In the genomic region with DNA sequence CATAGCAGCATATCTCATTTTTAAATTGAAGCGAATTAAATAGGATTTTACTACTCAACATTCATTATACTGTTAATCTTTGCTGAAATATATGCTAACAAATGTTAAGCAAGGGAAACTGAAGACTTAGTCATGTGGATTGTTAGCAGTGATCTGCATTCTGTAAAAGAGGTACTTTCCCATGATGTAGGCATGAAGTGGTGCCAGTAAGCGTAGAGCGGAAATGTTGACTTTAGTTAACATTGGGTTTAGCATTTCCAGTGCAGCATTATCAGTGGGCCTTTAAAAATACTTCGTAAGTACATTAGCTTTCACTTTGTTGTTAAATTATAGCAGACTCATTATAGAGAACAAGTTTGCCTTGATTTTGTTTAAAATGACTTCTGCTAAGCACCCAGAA, we compare ENCODE assay signal across 8 cellular contexts.
A peak's percentile ranks its signal among the peaks of the same experiment; 100 is the strongest.
DNase-seq lines count a peak whose midpoint lies in the region; ATAC-seq and TF ChIP-seq lines count a peak whose summit lies in the region.

No MANE protein-coding gene starts in this region.

- TSS peak; percentile 17 for BruUV-seq in Calu3 (replicated peaks; lab: Mats Ljungman, UMichigan)

- H3K23ac ChIP-seq in neuronal stem cell (ENCODE audit: low read depth, low read length, poor library complexity), result no peak overlapping the region

- H3K18ac ChIP-seq in neuronal stem cell (ENCODE audit: low read length), result no peak overlapping the region

- no peaks in the 10 kb centered on the region for H3K27me3 Mint-ChIP-seq in Calu3 (ENCODE audit: unreplicated experiment)
- no peaks in the 10 kb centered on the region for H3K27me3 Mint-ChIP-seq in IgD-negative memory B cell
- H3K27me3 Mint-ChIP-seq in CD14-positive monocyte (ENCODE audit: low read depth in 3 of 3), result no peaks in the 10 kb centered on the region

- no peaks in the 10 kb centered on the region for H3K79me1 ChIP-seq in neuronal stem cell (ENCODE audit: low read depth, low read length)

- no peak overlapping the region for H3K14ac ChIP-seq in neuronal stem cell (ENCODE audit: low read length)

- no peak overlapping the region for H3K4me2 ChIP-seq in neuronal stem cell (ENCODE audit: insufficient read depth, low read length, poor library complexity, severe bottlenecking)

- no peak for TF ChIP-seq EP300 in stomach (IDR thresholded peaks at IDR 0.05)

- no peak overlapping the region for H3K27ac Mint-ChIP-seq in Calu3 (ENCODE audit: unreplicated experiment)
- peak overlapping the region; percentile 23 to 95 (median 90) for H3K27ac Mint-ChIP-seq in IgD-negative memory B cell
- H3K27ac Mint-ChIP-seq in CD14-positive monocyte, result peak overlapping the region in 1 of 7 donors; percentile 61

- peaks cover 60% of the 10 kb centered on the region for H3K36me3 Mint-ChIP-seq in Calu3 (ENCODE audit: insufficient read depth, unreplicated experiment)
- peaks cover 21% of the 10 kb centered on the region for H3K36me3 Mint-ChIP-seq in IgD-negative memory B cell
- H3K36me3 Mint-ChIP-seq in CD14-positive monocyte, result peaks cover 86 to 94% of the 10 kb centered on the region in 2 donors

- H3K4me3 ChIP-seq in stomach (no peak overlapping the region), neuronal stem cell (ENCODE audit: low read length in 2 of 2) (no peak overlapping the region)

- WGBS in stomach, 5 donors, result 17 to 35% (median 23%) methylated on average over 4 of the region's 4 CpGs
- WGBS in neuronal stem cell (ENCODE audit: extremely low coverage in 2 of 2, insufficient read length in 2 of 2, insufficient replicate concordance in 1 of 2), 2 donors, result no CpG with 5 or more reads among the region's 4 CpGs

- no peak overlapping the region for H4K91ac ChIP-seq in neuronal stem cell (ENCODE audit: low read depth, low read length, poor library complexity)

- no peak overlapping the region for H2AK5ac ChIP-seq in neuronal stem cell (ENCODE audit: low read depth, low read length)

- H3K9me3 Mint-ChIP-seq in Calu3 (ENCODE audit: low read depth, unreplicated experiment) (no peaks in the 10 kb centered on the region), IgD-negative memory B cell (no peaks in the 10 kb centered on the region), CD14-positive monocyte (peaks cover 0 to 3% (median 0%) of the 10 kb centered on the region in 7 donors)

- CTCF ChIA-PET in Calu3 (lab: Charles Lee), result no interaction called here

- peak; percentile 50 for ATAC-seq in GM21390 (IDR thresholded peaks at IDR 0.05; ENCODE audit: unreplicated experiment)

- no peak overlapping the region for H2BK5ac ChIP-seq in neuronal stem cell (ENCODE audit: low read length)

- H2BK15ac ChIP-seq in neuronal stem cell (ENCODE audit: low read length), result no peak overlapping the region

- no peak for DNase-seq in Calu3
- peak; percentile 38 for DNase-seq in effector CD4-positive, alpha-beta T cell
- DNase-seq in stomach, result peak; percentile 60
- no peak for DNase-seq in CD14-positive monocyte (ENCODE audit: low spot score)
- DNase-seq in neuronal stem cell (ENCODE audit: low spot score), result no peak
- no peak for DNase-seq in NCI-H2171 (lab: John Stamatoyannopoulos, UW)

- H3K4me3 Mint-ChIP-seq in Calu3 (ENCODE audit: low read depth, unreplicated experiment) (no peak overlapping the region), IgD-negative memory B cell (peak overlapping the region in 3 of 4 donors; percentile 4 to 70 (median 42)), CD14-positive monocyte (no peak overlapping the region)

- no peak overlapping the region for H2BK12ac ChIP-seq in neuronal stem cell (ENCODE audit: low read length)

- no peak overlapping the region for H2AFZ ChIP-seq in neuronal stem cell (ENCODE audit: low read length)

- TF ChIP-seq CTCF in Calu3 (IDR thresholded peaks at IDR 0.05; ENCODE audit: unreplicated experiment) (no peak), stomach (IDR thresholded peaks at IDR 0.05) (no peak), CD14-positive monocyte (IDR thresholded peaks at IDR 0.05) (no peak)

- H3K4me1 ChIP-seq in stomach (peaks cover 16 to 32% (median 26%) of the 10 kb centered on the region in 4 donors), neuronal stem cell (ENCODE audit: control insufficient read depth in 2 of 2, insufficient read depth in 1 of 2, low read depth in 1 of 2, low read length in 2 of 2) (no peaks in the 10 kb centered on the region)

- H4K8ac ChIP-seq in neuronal stem cell (ENCODE audit: low read depth, low read length), result no peak overlapping the region

- intact Hi-C loops in Calu3 (cut with micrococcal nuclease; ENCODE audit: unreplicated experiment) (no loop called here), stomach (cut with DNase I; ENCODE audit: low total_unique reads) (no loop called here), CD14-positive monocyte (cut with micrococcal nuclease) (no loop called here)

- peaks cover 7 to 76% (median 50%) of the 10 kb centered on the region in 4 donors for H3K36me3 ChIP-seq in stomach
- H3K36me3 ChIP-seq in neuronal stem cell (replicated peaks in 1 of 2; ENCODE audit: control insufficient read depth in 2 of 2, insufficient read depth in 2 of 2, low read length in 2 of 2), result peaks cover 8 to 87% of the 10 kb centered on the region in 2 donors

- TF ChIP-seq POLR2A in stomach (IDR thresholded peaks at IDR 0.05), result no peak

- no peaks in the 10 kb centered on the region for H3K9me3 ChIP-seq in stomach
- H3K9me3 ChIP-seq in neuronal stem cell (replicated peaks in 1 of 2; ENCODE audit: control insufficient read depth in 2 of 2, insufficient read depth in 1 of 2, low read depth in 1 of 2, low read length in 2 of 2), result no peaks in the 10 kb centered on the region

- no peak overlapping the region for H3K9ac ChIP-seq in neuronal stem cell (ENCODE audit: low read depth, low read length, poor library complexity)

- H3K27me3 ChIP-seq in stomach (no peaks in the 10 kb centered on the region), neuronal stem cell (ENCODE audit: control insufficient read depth in 3 of 3, insufficient read depth in 3 of 3, low read depth in 1 of 3, low read length in 3 of 3) (no peaks in the 10 kb centered on the region)

- no peak overlapping the region for H2BK120ac ChIP-seq in neuronal stem cell (ENCODE audit: low read depth, low read length)

- peak overlapping the region in 4 of 5 donors; percentile 56 to 81 (median 64) for H3K27ac ChIP-seq in stomach
- no peak overlapping the region for H3K27ac ChIP-seq in neuronal stem cell (replicated peaks; ENCODE audit: low read length)

- no peak overlapping the region for H3K4ac ChIP-seq in neuronal stem cell (ENCODE audit: low read length)

- H3K4me1 Mint-ChIP-seq in Calu3 (ENCODE audit: low read depth, unreplicated experiment), result no peaks in the 10 kb centered on the region
- peaks cover 38 to 58% (median 55%) of the 10 kb centered on the region in 3 donors for H3K4me1 Mint-ChIP-seq in IgD-negative memory B cell
- H3K4me1 Mint-ChIP-seq in CD14-positive monocyte, result no peaks in the 10 kb centered on the region

Comparison
In these comparisons a context has a peak if more than half of its experiments do, and no peak if none do; other contexts are left out.
1. DNase-seq: peak in effector CD4-positive, alpha-beta T cell (single experiment) and stomach (single experiment); none in Calu3 (single experiment), CD14-positive monocyte (single experiment), neuronal stem cell (single experiment) and NCI-H2171 (single experiment).
2. H3K4me3 Mint-ChIP-seq: peak in IgD-negative memory B cell (3 of 4); none in Calu3 (single experiment) and CD14-positive monocyte (0 of 2).